Comparison of ENCODE assay signal across 16 cellular contexts in the genomic region with DNA sequence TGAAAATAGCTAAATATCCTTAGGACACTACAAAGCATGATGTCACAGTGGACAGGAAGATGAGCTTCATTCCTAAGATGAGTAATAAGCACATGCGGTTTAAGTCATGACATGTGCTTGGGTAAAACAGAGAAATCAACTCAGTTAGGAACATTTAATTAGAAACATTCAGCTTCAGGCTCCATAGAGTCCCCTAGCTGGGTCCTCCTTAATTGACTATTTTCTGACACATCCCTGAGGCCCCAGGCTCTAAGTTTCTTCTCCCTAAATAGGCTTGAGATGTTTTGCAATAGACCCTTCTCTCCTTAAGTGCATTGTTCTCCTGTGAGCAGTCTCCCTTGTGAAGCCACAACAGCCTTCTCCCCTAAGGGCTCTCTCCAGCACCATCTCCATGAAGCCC.
DNase-seq lines count a peak whose midpoint lies in the region; ATAC-seq, FAIRE-seq and TF ChIP-seq lines count a peak whose summit lies in the region.
"Had no signal": no experiment of that assay in that cellular context is flagged by ENCODE, and none has a peak within 500 bp of the region (broad histone marks: within the 10 kb centered on the region; RNA-seq: fewer than 3 reads in every experiment).

No MANE protein-coding gene starts in this region.

- no peak for FAIRE-seq in D721Med (lab: Jason Lieb, UNC)

- DNase-seq in AG10803 (ENCODE audit: low read depth) (peak; percentile 98), RKO (ENCODE audit: low spot score) (peak; percentile 26), epithelial cell of esophagus (ENCODE audit: low read depth) (peak; percentile 83), non-pigmented ciliary epithelial cell (ENCODE audit: low read depth) (peak; percentile 65), D721Med (ENCODE audit: insufficient read length, low spot score) (no peak), adrenal gland (no peak)
- DNase-seq: activated CD4-positive, alpha-beta memory T cell treated with anti-CD3 and anti-CD28 coated beads for 36 hours; activated gamma-delta T cell treated with Interleukin-2 at 50 U/mL for 16 hours; BE2C; GDM1; left ventricle myocardium superior; NCI-H2171 treated with DMSO at 0.1 percent for 48 hours; T-helper 2 cell; uterus had no signal

- H3K9me3 ChIP-seq in adrenal gland (replicated peaks in 1 of 3): no peaks in the 10 kb centered on the region
- H3K9me3 ChIP-seq: BE2C, uterus had no signal

- TF ChIP-seq POLR2A in adrenal gland (IDR thresholded peaks at IDR 0.05): no peak

- intact Hi-C loops in adrenal gland (cut with DNase I): no loop called here

- no peaks in the 10 kb centered on the region for H3K27me3 ChIP-seq in adrenal gland
- H3K27me3 ChIP-seq: BE2C, uterus had no signal

- H3K36me3 ChIP-seq in adrenal gland (replicated peaks in 1 of 2): no peaks in the 10 kb centered on the region
- H3K36me3 ChIP-seq: uterus had no signal

- no peak overlapping the region for H3K27ac ChIP-seq in adrenal gland
- H3K27ac ChIP-seq: uterus had no signal

- H3K4me3 ChIP-seq in AG10803 (ENCODE audit: low read length): no peak overlapping the region
- H3K4me3 ChIP-seq in epithelial cell of esophagus (ENCODE audit: low read length): no peak overlapping the region
- no peak overlapping the region for H3K4me3 ChIP-seq in adrenal gland
- H3K4me3 ChIP-seq: uterus had no signal

- TF ChIP-seq CTCF in AG10803 (conservative IDR thresholded peaks at IDR 0.05; ENCODE audit: low read length) (no peak), epithelial cell of esophagus (IDR thresholded peaks at IDR 0.05; ENCODE audit: insufficient read depth, low read depth, low read length, missing control alignments) (no peak), D721Med (IDR thresholded peaks at IDR 0.05; ENCODE audit: insufficient read depth, missing control alignments) (no peak), adrenal gland (IDR thresholded peaks at IDR 0.05) (no peak)

- no peaks in the 10 kb centered on the region for H3K4me1 ChIP-seq in adrenal gland (replicated peaks in 1 of 2)
- H3K4me1 ChIP-seq: BE2C, uterus had no signal

- ATAC-seq in GM21360 (IDR thresholded peaks at IDR 0.05; ENCODE audit: unreplicated experiment): no peak
- ATAC-seq in GM19395 (IDR thresholded peaks at IDR 0.05; ENCODE audit: unreplicated experiment): no peak
- ATAC-seq: left ventricle myocardium superior had no signal

- 64 to 91% (median 75%) methylated on average over 1 of the region's 1 CpG for WGBS in adrenal gland, 4 donors

Comparison
In these comparisons a context has a peak if more than half of its experiments do, and no peak if none do; other contexts are left out.
1. DNase-seq: peak in AG10803 (single experiment), RKO (single experiment), epithelial cell of esophagus (single experiment) and non-pigmented ciliary epithelial cell (single experiment); none in D721Med (single experiment) and adrenal gland (0 of 7).